In genomic region chr7:70165477-70166170, GRCh38 we compare ENCODE assay signal across 18 cellular contexts.
"Had no signal": no experiment of that assay in that cellular context is flagged by ENCODE, and none has a peak within 500 bp of the region (broad histone marks: within the 10 kb centered on the region; RNA-seq: fewer than 3 reads in every experiment).

No MANE protein-coding gene starts in this region.

- H2AFZ ChIP-seq: neural progenitor cell had no signal

- H3K9ac ChIP-seq: neural progenitor cell had no signal

- H3K4me3 ChIP-seq: colonic mucosa, neural progenitor cell, pancreas, thyroid gland, vagina had no signal

- H3K36me3 ChIP-seq: colonic mucosa, neural progenitor cell, pancreas, thyroid gland, vagina had no signal

- H3K27ac ChIP-seq: colonic mucosa, foreskin keratinocyte, neural progenitor cell, pancreas, thyroid gland, vagina had no signal

- H3K4me2 ChIP-seq: neural progenitor cell had no signal

- H3K9me3 ChIP-seq: colonic mucosa, pancreas, thyroid gland, vagina had no signal

- DNase-seq: colonic mucosa; dermis blood vessel endothelial cell; erythroblast; foreskin keratinocyte; kidney; left cardiac atrium; left ventricle myocardium superior; midbrain; nucleus accumbens; pancreas; right cardiac atrium; small intestine; stimulated activated CD4-positive, alpha-beta T cell treated with anti-CD3 and anti-CD28 coated beads, Interleukin-2, amount 100 ng/mL, for 48 hours; stimulated activated naive CD4-positive, alpha-beta T cell treated with Interleukin-2 at 50 U/mL for 16 hours; thyroid gland had no signal

- H3K27me3 ChIP-seq: colonic mucosa, neural progenitor cell, thyroid gland, vagina had no signal

- ATAC-seq: foreskin keratinocyte; left cardiac atrium; left ventricle myocardium superior; natural killer cell treated with Interleukin-12 subunit alpha and Interleukin-12 subunit beta and Interleukin-15 and Interleukin-18, amount 100 ng/mL, for 72 hours; pancreas; right cardiac atrium had no signal

- H3K4me1 ChIP-seq: colonic mucosa, foreskin keratinocyte, pancreas, thyroid gland, vagina had no signal
